In genomic region chr20:61562897-61563504, GRCh38 we compare ENCODE assay signal across 15 cellular contexts.
DNase-seq lines count a peak whose midpoint lies in the region; FAIRE-seq and TF ChIP-seq lines count a peak whose summit lies in the region.
"Had no signal": no experiment of that assay in that cellular context is flagged by ENCODE, and none has a peak within 500 bp of the region (broad histone marks: within the 10 kb centered on the region; RNA-seq: fewer than 3 reads in every experiment).

No MANE protein-coding gene starts in this region.

- H3K9me3 ChIP-seq in H1 (ENCODE audit: insufficient read depth in 2 of 2, low read depth in 1 of 2, low read length in 1 of 2) (no peaks in the 10 kb centered on the region), thyroid gland (no peaks in the 10 kb centered on the region), vagina (no peaks in the 10 kb centered on the region)
- H3K9me3 ChIP-seq: BE2C had no signal

- H3K4me1 ChIP-seq in H1 (replicated peaks in 1 of 4; ENCODE audit: control insufficient read depth in 3 of 4, insufficient read depth in 4 of 4, low read length in 3 of 4) (peaks cover 0 to 19% (median 8%) of the 10 kb centered on the region in 4 experiments; a peak in 6 of 7 replicates), mesendoderm (ENCODE audit: control insufficient read depth, low read depth, low read length) (peaks cover 6% of the 10 kb centered on the region), thyroid gland (no peaks in the 10 kb centered on the region), vagina (no peaks in the 10 kb centered on the region)
- H3K4me1 ChIP-seq: BE2C had no signal

- CTCF ChIA-PET in H1 (lab: Charles Lee; ENCODE audit: partially characterized antibody) (interaction anchor here (1.1 to 1.6 kb wide), 3 partner anchors 26 to 300 kb away, joined by 3 to 5 read pairs (median 4); no protein-coding TSS in a partner anchor), RWPE1 (lab: Yijun Ruan, JAX) (interaction anchor here (0.6 to 0.8 kb wide), 2 partner anchors 13 to 27 kb away, joined by 3 read pairs; no protein-coding TSS in a partner anchor)

- H3K23ac ChIP-seq in H1 (ENCODE audit: insufficient read length) (no peak overlapping the region), mesendoderm (ENCODE audit: low read length) (peak overlapping the region; percentile 24)

- TF ChIP-seq RAD21 in H1 (IDR thresholded peaks at IDR 0.05 in 1 of 2, conservative IDR thresholded peaks at IDR 0.05 in 1 of 2; ENCODE audit: low read depth in 2 of 2, low read length in 2 of 2) = no peak

- H3K56ac ChIP-seq in H1 (replicated peaks; ENCODE audit: insufficient read length, low read depth, low read length) (no peak overlapping the region), mesendoderm (ENCODE audit: low read length) (peak overlapping the region; percentile 28)

- H3K14ac ChIP-seq in H1 (ENCODE audit: insufficient read length) = no peak overlapping the region

- TF ChIP-seq POLR2A in H1 (IDR thresholded peaks at IDR 0.05; ENCODE audit: control extremely low read depth in 1 of 2, low read depth in 2 of 2, low read length in 2 of 2) = no peak
- no peak for TF ChIP-seq POLR2A in thyroid gland (IDR thresholded peaks at IDR 0.05)
- no peak for TF ChIP-seq POLR2A in vagina (IDR thresholded peaks at IDR 0.05)

- TF ChIP-seq EP300 in H1 (IDR thresholded peaks at IDR 0.05; ENCODE audit: borderline replicate concordance in 1 of 2, low read depth in 2 of 2, low read length in 2 of 2) = no peak

- H4K5ac ChIP-seq in H1 (ENCODE audit: insufficient read length, low read depth, low read length) = no peak overlapping the region
- H4K5ac ChIP-seq in mesendoderm (ENCODE audit: low read length) = no peak overlapping the region

- no peak for FAIRE-seq in H1 (lab: Jason Lieb, UNC)
- FAIRE-seq: A204.1, GM18507, H54 had no signal

- H3K18ac ChIP-seq in H1 (ENCODE audit: extremely low read depth, low read length) = peak overlapping the region; percentile 71
- no peak overlapping the region for H3K18ac ChIP-seq in mesendoderm (ENCODE audit: low read length)

- H2AK5ac ChIP-seq in H1 (ENCODE audit: low read depth, low read length) = no peak overlapping the region
- H2AK5ac ChIP-seq in mesendoderm (ENCODE audit: low read length) = no peak overlapping the region

- DNase-seq in ELF-1 (ENCODE audit: low read depth, low spot score) = peak; percentile 21
- DNase-seq in H1 (ENCODE audit: low read depth in 1 of 2, low spot score in 2 of 2) = no peak
- DNase-seq in mesendoderm = no peak
- DNase-seq in thyroid gland = peak; percentile 53 to 71
- no peak for DNase-seq in vagina (ENCODE audit: extremely low spot score in 2 of 2)
- no peak for DNase-seq in RWPE1 (ENCODE audit: low spot score)
- DNase-seq in foreskin melanocyte = no peak
- DNase-seq: BE2C; CD4-positive, alpha-beta memory T cell; DND-41; GF-D8 had no signal

- no peak overlapping the region for H2BK120ac ChIP-seq in H1 (replicated peaks; ENCODE audit: low read depth, low read length)
- no peak overlapping the region for H2BK120ac ChIP-seq in mesendoderm (ENCODE audit: low read depth, low read length)

- intact Hi-C loops in thyroid gland (cut with DNase I) = no loop called here
- intact Hi-C loops in vagina (cut with DNase I) = no loop called here

- WGBS in H1 (ENCODE audit: extremely low coverage in 1 of 2, insufficient coverage in 1 of 2, insufficient read length in 1 of 2, insufficient replicate concordance in 2 of 2, low coverage in 1 of 2, low lambda C conversion rate in 2 of 2, missing lambda C conversion rate in 1 of 2), 2 experiments = 88% methylated on average over 16 of the region's 16 CpGs; no CpG with 5 or more reads in 1 of the 2 experiments
- WGBS in mesendoderm (ENCODE audit: extremely low coverage, insufficient coverage, low lambda C conversion rate) = no CpG with 5 or more reads among the region's 16 CpGs
- 38 to 44% methylated on average over 12 to 16 of the region's 16 CpGs for WGBS in thyroid gland, 2 donors

- POLR2A ChIA-PET in H1 (lab: Charles Lee; ENCODE audit: partially characterized antibody) (no interaction called here), RWPE1 (lab: Yijun Ruan, JAX; ENCODE audit: low non-redundant PET) (no interaction called here)

- H3K4me2 ChIP-seq in H1 (ENCODE audit: insufficient read depth in 1 of 2, low read depth in 2 of 2, low read length in 2 of 2) = no peak overlapping the region
- H3K4me2 ChIP-seq in mesendoderm (ENCODE audit: low read length) = no peak overlapping the region

- no peak overlapping the region for H2BK5ac ChIP-seq in H1 (ENCODE audit: low read depth, low read length)
- no peak overlapping the region for H2BK5ac ChIP-seq in mesendoderm (ENCODE audit: low read length)

- peak overlapping the region; percentile 14; the same call in 1 of the 2 replicates for H4K8ac ChIP-seq in H1 (ENCODE audit: extremely low read depth, insufficient read depth, low read length)
- no peak overlapping the region for H4K8ac ChIP-seq in mesendoderm (ENCODE audit: low read depth, low read length)

- H3K36me3 ChIP-seq in H1 (ENCODE audit: control insufficient read depth in 2 of 4, insufficient read depth in 4 of 4, low read length in 3 of 4) = no peaks in the 10 kb centered on the region
- no peaks in the 10 kb centered on the region for H3K36me3 ChIP-seq in mesendoderm (ENCODE audit: control insufficient read depth, insufficient read depth, low read length)
- no peaks in the 10 kb centered on the region for H3K36me3 ChIP-seq in thyroid gland
- H3K36me3 ChIP-seq in vagina = no peaks in the 10 kb centered on the region
- H3K36me3 ChIP-seq: BE2C had no signal

- H3K27me3 ChIP-seq in H1 (replicated peaks in 1 of 4; ENCODE audit: control insufficient read depth in 3 of 4, extremely low read depth in 1 of 4, insufficient read depth in 3 of 4, low read length in 3 of 4) (no peaks in the 10 kb centered on the region; a peak in 2 of 7 replicates), mesendoderm (ENCODE audit: insufficient read depth, low read length, poor library complexity) (no peaks in the 10 kb centered on the region), thyroid gland (no peaks in the 10 kb centered on the region), vagina (no peaks in the 10 kb centered on the region)
- H3K27me3 ChIP-seq: BE2C had no signal

- H4K20me1 ChIP-seq in H1 (replicated peaks in 1 of 2; ENCODE audit: control insufficient read depth in 1 of 2, insufficient read depth in 2 of 2, low read length in 2 of 2) = no peaks in the 10 kb centered on the region

- no peak overlapping the region for H3K4ac ChIP-seq in H1 (replicated peaks; ENCODE audit: insufficient read length, low read depth, low read length)
- no peak overlapping the region for H3K4ac ChIP-seq in mesendoderm (ENCODE audit: low read depth, low read length)

- no peaks in the 10 kb centered on the region for H3K79me2 ChIP-seq in H1 (ENCODE audit: control insufficient read depth in 1 of 2, insufficient read depth in 2 of 2, low read length in 2 of 2)
- no peaks in the 10 kb centered on the region for H3K79me2 ChIP-seq in mesendoderm (ENCODE audit: control insufficient read depth, insufficient read depth, low read length)

- 0 out of 2 replicates have a peak overlapping the region, but pooled peaks have one; percentile 48 for H2BK20ac ChIP-seq in H1 (ENCODE audit: low read length)

- peak overlapping the region; percentile 80; the same call in 1 of the 2 replicates for H2BK12ac ChIP-seq in H1 (ENCODE audit: low read depth, low read length)

- H2BK15ac ChIP-seq in H1 (ENCODE audit: low read length) (no peak overlapping the region; the same call in 1 of the 2 replicates), mesendoderm (replicated peaks; ENCODE audit: low read depth) (no peak overlapping the region)

- H2AFZ ChIP-seq in H1 (ENCODE audit: low read length) = no peak overlapping the region

- no peak overlapping the region for H3K27ac ChIP-seq in H1 (ENCODE audit: low read depth, low read length)
- H3K27ac ChIP-seq in mesendoderm (ENCODE audit: low read depth, low read length) = no peak overlapping the region
- H3K27ac ChIP-seq in thyroid gland = no peak overlapping the region
- no peak overlapping the region for H3K27ac ChIP-seq in vagina
- no peak overlapping the region for H3K27ac ChIP-seq in RWPE1
- H3K27ac ChIP-seq: C4-2B had no signal

- no peak overlapping the region for H3K4me3 ChIP-seq in H1 (ENCODE audit: extremely low read depth in 1 of 4, insufficient read depth in 2 of 4, low read depth in 3 of 4, low read length in 4 of 4)
- H3K4me3 ChIP-seq in mesendoderm (ENCODE audit: low read length) = no peak overlapping the region
- H3K4me3 ChIP-seq in thyroid gland (replicated peaks in 1 of 3) = no peak overlapping the region
- no peak overlapping the region for H3K4me3 ChIP-seq in vagina

- peak overlapping the region; percentile 75 for H4K91ac ChIP-seq in H1 (replicated peaks; ENCODE audit: insufficient read length, low read length)

- H3K9ac ChIP-seq in H1 (replicated peaks in 1 of 4; ENCODE audit: extremely low read depth in 1 of 4, low read depth in 3 of 4, low read length in 3 of 4) (no peak overlapping the region), mesendoderm (ENCODE audit: low read length) (no peak overlapping the region)

- TF ChIP-seq CTCF in H1 (IDR thresholded peaks at IDR 0.05; ENCODE audit: control extremely low read depth in 1 of 3, insufficient read depth in 1 of 3, low read depth in 1 of 3, low read length in 3 of 3) (no peak), thyroid gland (IDR thresholded peaks at IDR 0.05) (no peak), vagina (IDR thresholded peaks at IDR 0.05) (no peak), RWPE1 (conservative IDR thresholded peaks at IDR 0.05; ENCODE audit: low read depth) (no peak)

- H3K23me2 ChIP-seq in H1 (ENCODE audit: low read depth, low read length) = no peaks in the 10 kb centered on the region; the same call in 1 of the 2 replicates

- H3K79me1 ChIP-seq in H1 (ENCODE audit: low read depth, low read length) (no peaks in the 10 kb centered on the region), mesendoderm (ENCODE audit: low read length) (no peaks in the 10 kb centered on the region)

TF ChIP-seq in H1, 55 proteins besides CTCF, POLR2A, EP300 and RAD21 (continues in another document):
- TF ChIP-seq TCF12 (IDR thresholded peaks at IDR 0.05; ENCODE audit: low read depth, low read length) (no peak), GABPA (IDR thresholded peaks at IDR 0.05; ENCODE audit: borderline replicate concordance, insufficient read depth, low read length) (no peak), SIN3A (conservative IDR thresholded peaks at IDR 0.05 in 1 of 2, IDR thresholded peaks at IDR 0.05 in 1 of 2; ENCODE audit: low read depth in 1 of 2, low read length in 2 of 2) (no peak), PHF8 (conservative IDR thresholded peaks at IDR 0.05; ENCODE audit: low read depth, low read length) (no peak), YY1 (IDR thresholded peaks at IDR 0.05; ENCODE audit: low read depth, low read length) (no peak), E2F6 (IDR thresholded peaks at IDR 0.05) (no peak)

Comparison
In these comparisons a context has a peak if more than half of its experiments do, and no peak if none do; other contexts are left out.
1. DNase-seq: peak in ELF-1 (single experiment) and thyroid gland (2 of 2); none in H1 (0 of 2), mesendoderm (single experiment), vagina (0 of 2), RWPE1 (single experiment) and foreskin melanocyte (single experiment).